In the genomic region with DNA sequence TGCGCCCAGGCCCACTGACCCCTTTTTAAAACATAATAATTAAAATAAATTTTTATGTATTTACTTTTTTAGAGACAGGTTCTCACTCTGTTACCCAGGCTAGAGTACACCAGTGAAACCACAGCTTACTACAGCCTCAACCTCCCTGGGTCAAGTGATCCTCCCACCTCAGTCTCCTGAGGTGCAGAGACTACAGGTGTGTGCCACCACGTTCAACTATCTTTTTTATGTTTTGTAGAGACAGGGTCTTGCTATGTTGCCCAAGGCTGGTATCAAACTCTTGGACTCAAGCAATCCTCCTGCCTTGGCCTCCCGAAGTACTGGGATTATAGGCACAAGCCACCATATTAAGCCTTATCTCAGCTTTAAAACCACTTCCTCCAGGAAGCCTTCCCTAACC, we compare ENCODE assay signal across 1 cellular context.
TF ChIP-seq lines count a peak whose summit lies in the region.

No MANE protein-coding gene starts in this region.

TF ChIP-seq in endothelial cell of umbilical vein, 7 proteins besides CTCF, POLR2A, EP300 and RAD21 (continued from another document):
- no peak for TF ChIP-seq JUN (IDR thresholded peaks at IDR 0.05; ENCODE audit: borderline replicate concordance, insufficient read depth, insufficient read length, low read depth)
